ENCODE assay signal across 16 cellular contexts in the genomic region with DNA sequence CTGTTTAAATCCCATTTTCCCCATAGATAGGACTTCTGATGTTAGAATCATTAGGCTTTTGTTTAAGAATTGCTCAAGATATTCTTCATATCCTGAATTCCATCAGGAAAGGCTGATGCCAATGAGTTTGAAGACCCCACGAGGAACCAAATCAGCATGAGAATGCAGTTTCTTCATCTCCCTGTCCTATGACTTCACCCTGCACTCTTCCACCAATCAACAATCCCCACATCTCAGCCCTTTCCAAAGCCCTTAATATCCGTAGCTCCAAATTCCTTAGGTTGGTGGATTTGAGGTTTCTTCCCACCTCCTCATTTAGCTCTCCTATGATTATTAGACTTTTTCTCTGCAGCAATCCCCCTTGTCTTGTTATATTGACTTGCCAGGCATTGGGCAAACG.
"Had no signal": no experiment of that assay in that cellular context is flagged by ENCODE, and none has a peak within 500 bp of the region (broad histone marks: within the 10 kb centered on the region; RNA-seq: fewer than 3 reads in every experiment).

No MANE protein-coding gene starts in this region.

- DNase-seq: activated B cell treated with CpG ODN at 0.5 μM for 24 hours; activated CD4-positive, alpha-beta T cell treated with anti-CD3 and anti-CD28 coated beads, Interleukin-2, amount 10 ng/mL, durations not matched to agents 7 days and 5 days; activated CD8-positive, alpha-beta memory T cell treated with anti-CD3 and anti-CD28 coated beads for 24 hours; activated naive CD4-positive, alpha-beta T cell treated with anti-CD3 and anti-CD28 coated beads for 36 hours; cerebellar nuclear complex; kidney; left ventricle myocardium inferior; T-helper 2 cell had no signal

- ATAC-seq: activated T-helper 17 cell treated with anti-CD3 and anti-CD28 coated beads, Interleukin-2, amount 50 U/mL, for 72 hours; body of pancreas; stimulated activated effector memory CD8-positive, alpha-beta T cell treated with anti-CD3 and anti-CD28 coated beads, Interleukin-12 subunit alpha, Interleukin-12 subunit beta, amount 100 ng/mL, for 72 hours had no signal

- H3K36me3 ChIP-seq: adrenal gland, left ventricle myocardium inferior, neural progenitor cell, tibial nerve had no signal

- H3K27ac ChIP-seq: body of pancreas, left ventricle myocardium inferior, neural progenitor cell, parathyroid adenoma had no signal

- H2AFZ ChIP-seq: neural progenitor cell, parathyroid adenoma had no signal

- H3K4me1 ChIP-seq: adrenal gland, body of pancreas, left ventricle myocardium inferior, neural progenitor cell, parathyroid adenoma, tibial nerve had no signal

- H3K4me2 ChIP-seq: neural progenitor cell had no signal

- H3K9me3 ChIP-seq: adrenal gland, body of pancreas, left ventricle myocardium inferior, tibial nerve had no signal

- H3K79me2 ChIP-seq: parathyroid adenoma had no signal

- H3K27me3 ChIP-seq: adrenal gland, body of pancreas, neural progenitor cell, tibial nerve had no signal

- H3K9ac ChIP-seq: neural progenitor cell, parathyroid adenoma had no signal

- H3K4me3 ChIP-seq: adrenal gland, body of pancreas, left ventricle myocardium inferior, neural progenitor cell, skin epidermis, tibial nerve had no signal
